8 cellular contexts compared by ENCODE assay signal in the genomic region with DNA sequence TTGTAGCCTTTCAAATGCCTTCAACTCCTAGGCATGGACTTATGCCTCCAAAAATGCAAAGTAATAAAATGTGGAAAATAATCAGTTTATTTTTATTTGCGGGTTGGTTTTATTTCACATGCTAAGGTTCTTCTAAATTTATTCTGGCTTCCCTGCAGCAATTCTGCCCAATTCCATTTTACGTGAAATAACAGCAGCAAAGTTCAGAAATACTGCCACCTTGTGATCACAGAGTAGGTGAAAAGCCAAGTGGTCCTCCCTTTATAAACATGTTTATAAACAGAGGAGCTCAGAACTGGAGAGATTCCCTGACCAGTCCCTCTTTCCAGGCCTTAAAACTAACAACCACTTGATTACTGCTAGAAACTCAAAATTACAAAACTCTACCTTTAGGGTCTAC. TPM values are rescaled to one million over a fixed set of nuclear protein-coding genes. Genes with fewer than 3 reads are reported as not detected.
DNase-seq lines count a peak whose midpoint lies in the region; ATAC-seq and TF ChIP-seq lines count a peak whose summit lies in the region.

No MANE protein-coding gene starts in this region.

- RAD21 ChIA-PET in HCT116 (lab: Charles Lee; ENCODE audit: low non-redundant PET in 1 of 2, low total read pairs in 2 of 2, uncharacterized antibody in 2 of 2, unreplicated experiment in 2 of 2) = interaction anchor here in 1 of 2 experiments (0.7 to 0.9 kb wide), 2 partner anchors 162 to 177 kb away, joined by 3 to 5 read pairs; no protein-coding TSS in a partner anchor

- H3K4me3 ChIP-seq in HCT116 (replicated peaks in 1 of 2; ENCODE audit: low read depth in 1 of 2, low read length in 2 of 2) (no peak overlapping the region), RWPE2 (ENCODE audit: severe bottlenecking) (no peak overlapping the region), hepatocyte (no peak overlapping the region), transverse colon (no peak overlapping the region), vagina (no peak overlapping the region)

- H3K36me3 ChIP-seq in HCT116 (ENCODE audit: control insufficient read depth in 1 of 2, insufficient read depth in 2 of 2, low read length in 2 of 2) = no peaks in the 10 kb centered on the region
- no peaks in the 10 kb centered on the region for H3K36me3 ChIP-seq in RWPE2 (ENCODE audit: low read depth)
- H3K36me3 ChIP-seq in hepatocyte (replicated peaks; ENCODE audit: insufficient read depth, low read depth) = no peaks in the 10 kb centered on the region
- no peaks in the 10 kb centered on the region for H3K36me3 ChIP-seq in transverse colon
- no peaks in the 10 kb centered on the region for H3K36me3 ChIP-seq in vagina

- peak; percentile 45 to 52 (median 49); a peak in 4 of 6 replicates for TF ChIP-seq CTCF in HCT116 (IDR thresholded peaks at IDR 0.05 in 2 of 3, conservative IDR thresholded peaks at IDR 0.05 in 1 of 3; ENCODE audit: borderline replicate concordance in 1 of 3, insufficient read depth in 1 of 3, low read depth in 2 of 3, low read length in 2 of 3)
- peak; percentile 65 for TF ChIP-seq CTCF in RWPE2 (IDR thresholded peaks at IDR 0.05; ENCODE audit: poor library complexity, severe bottlenecking)
- peak; percentile 76 for TF ChIP-seq CTCF in hepatocyte (IDR thresholded peaks at IDR 0.05; ENCODE audit: poor library complexity)
- peak in 4 of 5 experiments; percentile 34 to 46 (median 38) for TF ChIP-seq CTCF in transverse colon (IDR thresholded peaks at IDR 0.05)
- TF ChIP-seq CTCF in vagina (IDR thresholded peaks at IDR 0.05) = peak in 1 of 3 experiments; percentile 27

- CTCF ChIA-PET in HCT116 (lab: Charles Lee) = interaction anchor here (0.6 to 2.2 kb wide), 22 partner anchors 9 to 720 kb away, joined by 3 to 17 read pairs (median 5); a partner anchor contains a TSS

- H3K4me1 ChIP-seq in HCT116 (ENCODE audit: control insufficient read depth in 1 of 2, insufficient read depth in 2 of 2, low read length in 2 of 2) (peaks cover 0 to 2% of the 10 kb centered on the region in 2 experiments; a peak in 1 of 4 replicates), RWPE2 (ENCODE audit: insufficient read depth, poor library complexity, severe bottlenecking) (peaks cover 11% of the 10 kb centered on the region), hepatocyte (ENCODE audit: insufficient read depth) (no peaks in the 10 kb centered on the region), transverse colon (peaks cover 0 to 3% (median 0%) of the 10 kb centered on the region in 4 donors), vagina (no peaks in the 10 kb centered on the region)

- H3K27me3 ChIP-seq in HCT116 (ENCODE audit: insufficient read depth, low read length) (peaks cover 14% of the 10 kb centered on the region), RWPE2 (ENCODE audit: insufficient read depth, poor library complexity, severe bottlenecking) (peaks cover 8% of the 10 kb centered on the region), hepatocyte (peaks cover 17% of the 10 kb centered on the region), transverse colon (peaks cover 6% of the 10 kb centered on the region), vagina (no peaks in the 10 kb centered on the region)

- H2AFZ ChIP-seq in HCT116 (ENCODE audit: low read depth, low read length, poor library complexity, severe bottlenecking) (no peak overlapping the region), hepatocyte (no peak overlapping the region)

- H3K9me2 ChIP-seq in HCT116 (ENCODE audit: insufficient read depth) (no peaks in the 10 kb centered on the region), hepatocyte (replicated peaks; ENCODE audit: insufficient read depth) (no peaks in the 10 kb centered on the region)

- no peak for TF ChIP-seq EP300 in transverse colon (IDR thresholded peaks at IDR 0.05; ENCODE audit: low read depth)

- no peaks in the 10 kb centered on the region for H3K9me3 ChIP-seq in HCT116 (ENCODE audit: control insufficient read depth in 1 of 2, insufficient read depth in 1 of 2, low read depth in 1 of 2, low read length in 2 of 2)
- H3K9me3 ChIP-seq in RWPE2 (ENCODE audit: severe bottlenecking) = no peaks in the 10 kb centered on the region
- H3K9me3 ChIP-seq in hepatocyte (ENCODE audit: low read depth) = no peaks in the 10 kb centered on the region
- no peaks in the 10 kb centered on the region for H3K9me3 ChIP-seq in transverse colon
- H3K9me3 ChIP-seq in vagina = no peaks in the 10 kb centered on the region

- TF ChIP-seq POLR2A in HCT116 (IDR thresholded peaks at IDR 0.05; ENCODE audit: borderline replicate concordance, extremely low read depth, insufficient read depth, insufficient read length) (no peak), transverse colon (IDR thresholded peaks at IDR 0.05) (no peak), vagina (IDR thresholded peaks at IDR 0.05) (no peak)

- intact Hi-C loops in HCT116 (cut with micrococcal nuclease) = loop anchor here (2.0 to 10.0 kb wide), 4 partner anchors 107 to 719 kb away; a partner anchor contains a TSS
- intact Hi-C loops in transverse colon (cut with DNase I; ENCODE audit: low total_unique reads) = loop anchor here (5.0 kb wide), 1 partner anchor 109 kb away; no protein-coding TSS in a partner anchor
- intact Hi-C loops in vagina (cut with DNase I) = loop anchor here (5.0 kb wide), 1 partner anchor 109 kb away; no protein-coding TSS in a partner anchor

- H4K20me1 ChIP-seq in HCT116 (ENCODE audit: insufficient read depth) (no peaks in the 10 kb centered on the region), hepatocyte (ENCODE audit: insufficient read depth, poor library complexity, severe bottlenecking) (no peaks in the 10 kb centered on the region)

- TF ChIP-seq RAD21 in HCT116 (IDR thresholded peaks at IDR 0.05; ENCODE audit: low read depth) = peak; percentile 62

- POLR2A ChIA-PET in HCT116 (lab: Charles Lee) = no interaction called here

- no peak overlapping the region for H3K9ac ChIP-seq in HCT116 (ENCODE audit: low read length)

- no peaks in the 10 kb centered on the region for H3K79me2 ChIP-seq in HCT116 (ENCODE audit: insufficient read depth, low read length)
- H3K79me2 ChIP-seq in hepatocyte = no peaks in the 10 kb centered on the region

- H3K27ac ChIP-seq in HCT116 (ENCODE audit: low read depth, low read length) (no peak overlapping the region), RWPE2 (ENCODE audit: poor library complexity, severe bottlenecking) (no peak overlapping the region), hepatocyte (no peak overlapping the region), transverse colon (no peak overlapping the region), vagina (no peak overlapping the region)

- in situ Hi-C loops in transverse colon (cut with MboI; ENCODE audit: low pct_ligation_motif_present in 1 of 4, low pct_unique_long_range_greater_than_20kb in 1 of 4, low sequenced_read_pairs in 3 of 4) = loop anchor here in 2 of 4 donors (10.0 to 25.0 kb wide), 2 partner anchors 101 to 719 kb away; a partner anchor contains a TSS

- H3K4me2 ChIP-seq in HCT116 (ENCODE audit: low read length) = no peak overlapping the region
- no peak overlapping the region for H3K4me2 ChIP-seq in hepatocyte

- 14% methylated on average over 2 of the region's 2 CpGs for WGBS in hepatocyte (ENCODE audit: low lambda C conversion rate, missing lambda C conversion rate)
- WGBS in transverse colon (ENCODE audit: low coverage in 1 of 2), 2 donors = 1 to 16% methylated on average over 2 of the region's 2 CpGs

- DNase-seq in DMS53 treated with DMSO at 0.1 percent for 48 hours (lab: John Stamatoyannopoulos, UW; ENCODE audit: unreplicated experiment) (peak; percentile 23), HCT116 (ENCODE audit: low read depth, low spot score) (peak; percentile 13), RWPE2 (ENCODE audit: low spot score) (no peak), hepatocyte (ENCODE audit: low spot score) (peak; percentile 66), transverse colon (no peak), HPDE6-E6E7 (ENCODE audit: extremely low spot score) (no peak), vagina (ENCODE audit: extremely low spot score in 2 of 2) (no peak)
- no peak for DNase-seq in activated CD4-positive, alpha-beta T cell treated with anti-CD3 and anti-CD28 coated beads for 4 hours

- ATAC-seq in HCT116 (peak; percentile 79), RWPE2 (ENCODE audit: low read depth) (peak; percentile 41; the same call in 1 of the 3 replicates)

- BruUV-seq in HCT116 (replicated peaks; lab: Mats Ljungman, UMichigan) = no TSS peak

TF ChIP-seq in HCT116, 20 proteins besides CTCF, POLR2A, EP300 and RAD21:
- TF ChIP-seq, protein P1, sequence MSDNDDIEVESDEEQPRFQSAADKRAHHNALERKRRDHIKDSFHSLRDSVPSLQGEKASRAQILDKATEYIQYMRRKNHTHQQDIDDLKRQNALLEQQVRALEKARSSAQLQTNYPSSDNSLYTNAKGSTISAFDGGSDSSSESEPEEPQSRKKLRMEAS (IDR thresholded peaks at IDR 0.05) = no peak

RNA-seq across cellular contexts. Expression of a gene that starts 14.7 kb away (rescaled TPM):
- total RNA-seq in HCT116 (2021; ENCODE audit: unreplicated experiment) (0.05 TPM), hepatocyte (0.32 and 1.7 TPM in 2 replicates), transverse colon (10 to 100 TPM in 1 of 4 donors, 1 to 10 TPM in 2, under 1 TPM in 1; 0.60 to 20.6 (median 2.9) TPM), vagina (7.9 TPM)
- not detected in 2 replicates for polyA plus RNA-seq in HCT116 (2012)
- 0.01 and 0.12 TPM in 2 replicates for polyA plus RNA-seq in hepatocyte

RNA-seq across cellular contexts. Expression of a gene that starts 43.9 kb away (rescaled TPM):
- total RNA-seq in HCT116 (2021; ENCODE audit: unreplicated experiment) = 141 TPM
- polyA plus RNA-seq in HCT116 (2012) = 81.9 and 111 TPM in 2 replicates
- total RNA-seq in hepatocyte = 63.9 and 67.3 TPM in 2 replicates
- 54.4 and 60.0 TPM in 2 replicates for polyA plus RNA-seq in hepatocyte
- total RNA-seq in transverse colon = 10 to 100 TPM; 22.5 to 48.2 (median 42.9) TPM
- total RNA-seq in vagina = 41.3 TPM

RNA-seq across cellular contexts. Expression of a gene that starts 56.6 kb away (rescaled TPM):
- 2.0 TPM for total RNA-seq in HCT116 (2021; ENCODE audit: unreplicated experiment)
- polyA plus RNA-seq in HCT116 (2012) = not detected in 2 replicates
- 1,901 and 1,953 TPM in 2 replicates for total RNA-seq in hepatocyte
- 1,888 and 2,096 TPM in 2 replicates for polyA plus RNA-seq in hepatocyte
- not detected for total RNA-seq in transverse colon
- not detected for total RNA-seq in vagina

Comparison
In these comparisons a context has a peak if more than half of its experiments do, and no peak if none do; other contexts are left out.
1. DNase-seq: peak in DMS53 treated with DMSO at 0.1 percent for 48 hours (single experiment), HCT116 (single experiment) and hepatocyte (single experiment); none in RWPE2 (single experiment), transverse colon (single experiment), activated CD4-positive, alpha-beta T cell treated with anti-CD3 and anti-CD28 coated beads for 4 hours (0 of 2), HPDE6-E6E7 (single experiment) and vagina (0 of 2).
2. RNA of a gene that starts 56.6 kb away (total RNA-seq): 1,901 to 1,953 TPM in hepatocyte; 2.0 TPM in HCT116 (single experiment), not detected in transverse colon and not detected in vagina (single experiment); every median in the first group is over 100 times any median in the second.